In the genomic region with DNA sequence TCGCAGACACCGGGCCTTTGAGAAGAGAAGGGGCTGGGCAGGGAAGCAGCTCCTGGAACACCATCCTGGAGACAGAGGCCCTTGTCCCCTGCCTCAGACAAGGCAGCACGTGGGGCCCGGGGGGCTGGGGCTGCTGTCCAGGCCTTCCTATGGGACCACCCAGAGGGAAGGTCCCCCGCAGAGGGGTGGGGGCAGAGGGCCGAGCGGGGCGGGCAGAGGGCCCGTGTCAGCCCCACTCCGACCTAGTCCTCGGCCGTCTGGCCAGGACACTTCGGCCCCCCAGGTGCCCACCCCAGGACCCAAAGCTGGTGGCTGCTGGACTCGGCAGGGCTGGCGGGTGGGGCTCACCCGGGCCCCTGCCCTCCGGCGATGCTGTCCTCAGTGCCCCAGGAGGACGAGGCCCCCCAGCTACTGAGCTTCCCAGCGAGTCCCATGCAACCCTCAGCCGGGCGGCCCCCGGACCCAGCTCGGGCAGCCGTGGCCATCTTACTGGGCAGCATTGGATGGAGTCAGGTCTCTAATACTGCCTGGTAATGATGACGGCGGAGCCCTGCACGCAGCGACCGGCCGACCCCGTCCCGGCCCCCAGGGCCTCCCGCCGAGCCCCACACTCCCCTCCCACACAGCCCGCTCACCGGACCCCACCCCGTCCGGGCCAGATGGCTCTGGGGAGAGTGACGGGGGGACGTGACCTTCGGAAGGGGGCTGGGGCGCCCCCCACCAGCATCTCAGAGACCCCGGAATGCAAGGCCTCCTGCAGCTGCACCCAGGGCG, we compare ENCODE assay signal across 37 cellular contexts. TPM values are rescaled to one million over a fixed set of nuclear protein-coding genes. Genes with fewer than 3 reads are reported as not detected.
DNase-seq lines count a peak whose midpoint lies in the region; ATAC-seq, FAIRE-seq and TF ChIP-seq lines count a peak whose summit lies in the region.
"Had no signal": no experiment of that assay in that cellular context is flagged by ENCODE, and none has a peak within 500 bp of the region (broad histone marks: within the 10 kb centered on the region; RNA-seq: fewer than 3 reads in every experiment).

No MANE protein-coding gene starts in this region.

- H3K27ac ChIP-seq in breast epithelium, result peak overlapping the region; percentile 90 to 92
- no peak overlapping the region for H3K27ac ChIP-seq in K562 (ENCODE audit: extremely low read depth, low read depth, low read length)
- H3K27ac ChIP-seq in small intestine (ENCODE audit: low read depth in 1 of 2, low read length in 1 of 2), result peak overlapping the region in 1 of 2 donors; percentile 1
- H3K27ac ChIP-seq in osteoblast (ENCODE audit: low read depth, low read length), result no peak overlapping the region
- H3K27ac ChIP-seq: 22Rv1, esophagus muscularis mucosa, GM23248, heart right ventricle, KMS-11, neural progenitor cell had no signal

- no peaks in the 10 kb centered on the region for H3K9me3 Mint-ChIP-seq in MCF 10A (ENCODE audit: unreplicated experiment)
- H3K9me3 Mint-ChIP-seq in memory B cell, result no peaks in the 10 kb centered on the region
- H3K9me3 Mint-ChIP-seq: activated CD4-positive, alpha-beta T cell treated with anti-CD3 and anti-CD28 coated beads, Interleukin-2, amount 10 ng/mL, durations not matched to agents 24 days and 14 days; activated naive CD8-positive, alpha-beta T cell treated with anti-CD3 and anti-CD28 coated beads, Interleukin-2, amount 10 ng/mL, durations not matched to agents 7 days and 5 days; CD4-positive, CD25-positive, alpha-beta regulatory T cell; endodermal cell; neural progenitor cell; T-cell; WTC11 had no signal

- no peak overlapping the region for H3K9ac ChIP-seq in K562 (ENCODE audit: insufficient read depth in 1 of 2, low read depth in 2 of 2, low read length in 2 of 2)
- H3K9ac ChIP-seq: GM23248, KMS-11, neural progenitor cell had no signal

- H3K36me3 Mint-ChIP-seq in MCF 10A (ENCODE audit: insufficient read depth, unreplicated experiment) (no peaks in the 10 kb centered on the region), memory B cell (no peaks in the 10 kb centered on the region)
- H3K36me3 Mint-ChIP-seq: activated naive CD8-positive, alpha-beta T cell treated with anti-CD3 and anti-CD28 coated beads, Interleukin-2, amount 10 ng/mL, durations not matched to agents 7 days and 5 days; CD4-positive, CD25-positive, alpha-beta regulatory T cell; neural progenitor cell; T-cell; WTC11 had no signal

- TF ChIP-seq CTCF in breast epithelium (IDR thresholded peaks at IDR 0.05) (no peak), MCF 10A (IDR thresholded peaks at IDR 0.05; ENCODE audit: unreplicated experiment) (no peak), K562 (IDR thresholded peaks at IDR 0.05 in 2 of 3, conservative IDR thresholded peaks at IDR 0.05 in 1 of 3; ENCODE audit: insufficient read depth in 2 of 3, low read depth in 1 of 3, low read length in 3 of 3) (no peak), osteoblast (IDR thresholded peaks at IDR 0.05; ENCODE audit: extremely low read depth, low read depth, low read length) (no peak)

- no peaks in the 10 kb centered on the region for H3K27me3 Mint-ChIP-seq in MCF 10A (ENCODE audit: insufficient read depth, unreplicated experiment)
- H3K27me3 Mint-ChIP-seq in memory B cell, result peaks cover 2% of the 10 kb centered on the region
- H3K27me3 Mint-ChIP-seq: CD4-positive, CD25-positive, alpha-beta regulatory T cell had no signal

- H3K9me1 ChIP-seq in K562 (ENCODE audit: control insufficient read depth, insufficient read depth, low read length), result no peaks in the 10 kb centered on the region

- CTCF ChIA-PET in MCF 10A (lab: Yijun Ruan, JAX) (no interaction called here), K562 (lab: Yijun Ruan, JAX; ENCODE audit: low intra/inter-chr PET ratio) (no interaction called here)

- TF ChIP-seq EP300 in K562 (IDR thresholded peaks at IDR 0.05; ENCODE audit: low read length), result no peak

- no peak for DNase-seq in breast epithelium (ENCODE audit: low spot score in 2 of 2)
- no peak for DNase-seq in MCF 10A (ENCODE audit: unreplicated experiment)
- DNase-seq in K562 (ENCODE audit: extremely low read depth in 1 of 4, low spot score in 3 of 4), result no peak
- DNase-seq in memory B cell (ENCODE audit: low spot score in 2 of 2), result no peak
- DNase-seq in small intestine, result no peak
- DNase-seq in activated CD4-positive, alpha-beta T cell treated with anti-CD3 and anti-CD28 coated beads, Interleukin-2, amount 50 U/mL, for 48 hours, result no peak
- no peak for DNase-seq in osteoblast (ENCODE audit: insufficient read length, low spot score, missing footprints)
- no peak for DNase-seq in activated CD8-positive, alpha-beta memory T cell treated with anti-CD3 and anti-CD28 coated beads, Interleukin-2, amount 50 U/mL, for 4 hours
- DNase-seq: activated CD4-positive, alpha-beta T cell treated with anti-CD3 and anti-CD28 coated beads, Interleukin-2, amount 10 ng/mL, durations not matched to agents 24 days and 14 days; activated effector memory CD4-positive, alpha-beta T cell treated with anti-CD3 and anti-CD28 coated beads, Interleukin-2, amount 50 U/mL, for 16 hours; activated naive CD8-positive, alpha-beta T cell treated with anti-CD3 and anti-CD28 coated beads, Interleukin-2, amount 10 ng/mL, durations not matched to agents 7 days and 5 days; activated T-cell treated with anti-CD3 and anti-CD28 coated beads, Interleukin-2, amount 50 U/mL, for 1 hour; CD4-positive, CD25-positive, alpha-beta regulatory T cell; central memory CD4-positive, alpha-beta T cell; foreskin keratinocyte; GM23248; MM.1S; NCI-H1930; NCI-H2171 treated with DMSO at 0.1 percent for 48 hours; NCI-H510A treated with DMSO at 0.1 percent for 48 hours; stimulated activated CD4-positive, alpha-beta T cell treated with anti-CD3 and anti-CD28 coated beads, Interleukin-15, amount 100 ng/mL, for 24 hours; stimulated activated CD4-positive, alpha-beta T cell treated with anti-CD3 and anti-CD28 coated beads, Interleukin-4, amount 100 ng/mL, for 4 hours; substantia nigra; T-cell had no signal

- H3K4me1 ChIP-seq in breast epithelium (peaks cover 4 to 11% of the 10 kb centered on the region in 2 donors), K562 (replicated peaks in 1 of 2; ENCODE audit: control insufficient read depth in 2 of 2, insufficient read depth in 2 of 2, low read length in 2 of 2) (peaks cover 0 to 93% of the 10 kb centered on the region in 2 experiments; a peak in 2 of 5 replicates), small intestine (ENCODE audit: control insufficient read depth in 2 of 2, insufficient read depth in 1 of 2, low read depth in 1 of 2, low read length in 1 of 2) (peaks cover 0 to 2% of the 10 kb centered on the region in 2 donors), osteoblast (ENCODE audit: insufficient read depth, low read length) (no peaks in the 10 kb centered on the region)

- BruUV-seq in MCF 10A (replicated peaks; lab: Mats Ljungman, UMichigan), result no TSS peak
- BruUV-seq in K562 (replicated peaks; lab: Mats Ljungman, UMichigan), result no TSS peak

- H3K4me3 Mint-ChIP-seq in MCF 10A (ENCODE audit: unreplicated experiment) (no peak overlapping the region), memory B cell (peak overlapping the region; percentile 27)
- H3K4me3 Mint-ChIP-seq: activated CD4-positive, alpha-beta T cell treated with anti-CD3 and anti-CD28 coated beads, Interleukin-2, amount 10 ng/mL, durations not matched to agents 24 days and 14 days; activated naive CD8-positive, alpha-beta T cell treated with anti-CD3 and anti-CD28 coated beads, Interleukin-2, amount 10 ng/mL, durations not matched to agents 7 days and 5 days; CD4-positive, CD25-positive, alpha-beta regulatory T cell; endodermal cell; neural progenitor cell; T-cell; WTC11 had no signal

- TF ChIP-seq POLR2A in breast epithelium (IDR thresholded peaks at IDR 0.05) (no peak), K562 (conservative IDR thresholded peaks at IDR 0.05) (no peak)

- H4K20me1 ChIP-seq in K562 (replicated peaks; ENCODE audit: control insufficient read depth, insufficient read depth, low read length) (peaks cover 6% of the 10 kb centered on the region; the same call in 1 of the 2 replicates), osteoblast (ENCODE audit: insufficient read depth, low read length) (no peaks in the 10 kb centered on the region)

- H3K4me2 ChIP-seq in K562 (ENCODE audit: insufficient read depth, low read length) (no peak overlapping the region), osteoblast (ENCODE audit: insufficient read depth, low read length) (no peak overlapping the region)
- H3K4me2 ChIP-seq: KMS-11, neural progenitor cell had no signal

- H3K4me1 Mint-ChIP-seq in MCF 10A (ENCODE audit: insufficient read depth, unreplicated experiment), result no peaks in the 10 kb centered on the region
- peaks cover 17% of the 10 kb centered on the region for H3K4me1 Mint-ChIP-seq in memory B cell

- POLR2A ChIA-PET in MCF 10A (lab: Yijun Ruan, JAX) (no interaction called here), K562 (lab: Yijun Ruan, JAX) (no interaction called here)

- peaks cover 0 to 17% of the 10 kb centered on the region in 2 donors for H3K27me3 ChIP-seq in breast epithelium
- H3K27me3 ChIP-seq in K562 (ENCODE audit: control insufficient read depth in 2 of 2, insufficient read depth in 2 of 2, low read length in 2 of 2), result peaks cover 74 to 95% of the 10 kb centered on the region in 2 experiments
- H3K27me3 ChIP-seq in small intestine (ENCODE audit: control insufficient read depth in 2 of 2, insufficient read depth in 2 of 2, low read length in 2 of 2), result no peaks in the 10 kb centered on the region
- H3K27me3 ChIP-seq in osteoblast (ENCODE audit: insufficient read depth, low read length), result peaks cover 13% of the 10 kb centered on the region
- H3K27me3 ChIP-seq: foreskin keratinocyte had no signal

- H3K4me3 ChIP-seq in breast epithelium (peak overlapping the region in 2 of 3 donors; percentile 62 to 63), K562 (no peak overlapping the region), small intestine (ENCODE audit: low read depth in 1 of 2, low read length in 2 of 2) (peak overlapping the region; percentile 17 to 75), osteoblast (ENCODE audit: insufficient read depth, low read length) (no peak overlapping the region)
- H3K4me3 ChIP-seq: esophagus muscularis mucosa, GM23248, heart right ventricle, lung, neural progenitor cell had no signal

- ATAC-seq in K562, result no peak
- no peak for ATAC-seq in memory B cell (ENCODE audit: low read depth)
- ATAC-seq: foreskin keratinocyte, T-cell, WTC11 had no signal

- H3K27ac Mint-ChIP-seq in MCF 10A (ENCODE audit: low read depth, unreplicated experiment) (no peak overlapping the region), memory B cell (no peak overlapping the region)
- H3K27ac Mint-ChIP-seq: activated CD4-positive, alpha-beta T cell treated with anti-CD3 and anti-CD28 coated beads, Interleukin-2, amount 10 ng/mL, durations not matched to agents 24 days and 14 days; activated naive CD8-positive, alpha-beta T cell treated with anti-CD3 and anti-CD28 coated beads, Interleukin-2, amount 10 ng/mL, durations not matched to agents 7 days and 5 days; CD4-positive, CD25-positive, alpha-beta regulatory T cell; endodermal cell; neural progenitor cell; T-cell; WTC11 had no signal

- H3K36me3 ChIP-seq in breast epithelium (no peaks in the 10 kb centered on the region), K562 (ENCODE audit: control insufficient read depth, insufficient read depth, low read length) (no peaks in the 10 kb centered on the region), small intestine (ENCODE audit: control insufficient read depth in 2 of 2, insufficient read depth in 2 of 2, low read length in 2 of 2) (no peaks in the 10 kb centered on the region), osteoblast (ENCODE audit: insufficient read depth, low read length) (no peaks in the 10 kb centered on the region)
- H3K36me3 ChIP-seq: esophagus muscularis mucosa, heart right ventricle, neural progenitor cell had no signal

- FAIRE-seq in K562 (lab: Jason Lieb, UNC) (no peak), small intestine (lab: Jason Lieb, UNC) (no peak)
- FAIRE-seq: astrocyte, D721Med had no signal

- in situ Hi-C loops in K562 (cut with MboI), result no loop called here

- no peak overlapping the region for H2AFZ ChIP-seq in K562 (ENCODE audit: low read depth, low read length)
- H2AFZ ChIP-seq in osteoblast (ENCODE audit: low read length), result no peak overlapping the region
- H2AFZ ChIP-seq: GM23248, neural progenitor cell had no signal

- H3K9me3 ChIP-seq in breast epithelium (no peaks in the 10 kb centered on the region), K562 (replicated peaks; ENCODE audit: control insufficient read depth, insufficient read depth, low read depth, low read length) (no peaks in the 10 kb centered on the region), small intestine (ENCODE audit: control insufficient read depth, low read depth) (no peaks in the 10 kb centered on the region), osteoblast (ENCODE audit: low read depth, low read length) (no peaks in the 10 kb centered on the region)
- H3K9me3 ChIP-seq: esophagus muscularis mucosa, heart right ventricle, upper lobe of left lung had no signal

- WGBS in K562 (ENCODE audit: insufficient coverage, low coverage, missing lambda C conversion rate), result 11% methylated on average over 32 of the region's 45 CpGs
- WGBS in small intestine, 3 donors, result 17 to 53% (median 45%) methylated on average over 35 to 45 of the region's 45 CpGs

- TF ChIP-seq RAD21 in K562 (CRISPR knock-in tag; conservative IDR thresholded peaks at IDR 0.05 in 1 of 2, IDR thresholded peaks at IDR 0.05 in 1 of 2), result no peak

- intact Hi-C loops in breast epithelium (cut with DNase I; ENCODE audit: low total_unique reads) (no loop called here), MCF 10A (cut with micrococcal nuclease) (no loop called here), K562 (cut with micrococcal nuclease) (no loop called here)

- no peaks in the 10 kb centered on the region for H3K79me2 ChIP-seq in K562 (ENCODE audit: control insufficient read depth, insufficient read depth, low read length)
- no peaks in the 10 kb centered on the region for H3K79me2 ChIP-seq in osteoblast (ENCODE audit: insufficient read depth, low read length)

RNA-seq across cellular contexts. Expression of gene TTLL10, which starts 6.9 kb away (rescaled TPM):
- total RNA-seq in breast epithelium (under 1 TPM; 0.15 to 0.33 (median 0.16) TPM), MCF 10A (2022) (not detected in 2 replicates), K562 (2014; rRNA removed) (not detected in 2 replicates), K562 (2014; rRNA removed; fragmentation: Illumina TruSeq; extraction: Trizol) (not detected in 2 replicates), K562 (2015; rRNA removed; fragmentation: Illumina TruSeq; extraction: Trizol) (not detected in 2 replicates), K562 (2021) (not detected in 2 replicates), osteoblast (not detected in 2 replicates)
- total RNA-seq in K562 (2011; cell fraction: chromatin; rRNA removed; ENCODE audit: low replicate concordance), result 0.21 TPM in 1 of 2 replicates, not detected in the other
- total RNA-seq in K562 (2011; cell fraction: nucleolus; rRNA removed), result 0.17 TPM in 1 of 2 replicates, not detected in the other
- total RNA-seq in K562 (2011; cell fraction: nucleoplasm; rRNA removed), result not detected in 2 replicates
- polyA plus RNA-seq in K562 (2011; rRNA removed) (not detected in 2 replicates), K562 (2014; fragmentation: Illumina TruSeq; extraction: Trizol) (not detected in 2 replicates), K562 (2014; fragmentation: Nextera tagmentation; extraction: Ambion mirVana) (not detected), K562 (2014; rRNA removed) (not detected in 2 replicates), small intestine (under 1 TPM in 1 of 3 donors, not detected in 2; 0.36 TPM)
- polyA plus RNA-seq in K562 (2011; cell fraction: cytosol; rRNA removed), result 0.06 TPM in 1 of 2 replicates, not detected in the other
- polyA plus RNA-seq in K562 (2011; cell fraction: nucleus; rRNA removed), result 0.07 and 0.38 TPM in 2 replicates
- 0.10 TPM in 1 of 2 replicates, not detected in the other for polyA plus RNA-seq in K562 (2012)
- polyA minus RNA-seq in K562 (2011; rRNA and poly(A)+ RNA removed), result not detected in 2 replicates
- polyA minus RNA-seq in K562 (2011; cell fraction: cytosol; rRNA and poly(A)+ RNA removed), result not detected in 2 replicates
- 0.13 TPM in 1 of 2 replicates, not detected in the other for polyA minus RNA-seq in K562 (2011; cell fraction: nucleus; rRNA and poly(A)+ RNA removed)
- total RNA-seq: activated CD4-positive, alpha-beta T cell treated with anti-CD3 and anti-CD28 coated beads, Interleukin-2, amount 10 ng/mL, durations not matched to agents 24 days and 14 days; activated CD8-positive, alpha-beta memory T cell treated with anti-CD3 and anti-CD28 coated beads for 36 hours; activated naive CD8-positive, alpha-beta T cell treated with anti-CD3 and anti-CD28 coated beads, Interleukin-2, amount 10 ng/mL, durations not matched to agents 7 days and 5 days; astrocyte; CD4-positive, CD25-positive, alpha-beta regulatory T cell; foreskin keratinocyte; GM23248; SK-MEL-5 had no signal
- polyA plus RNA-seq: CD4-positive, CD25-positive, alpha-beta regulatory T cell; GM23248 had no signal

RNA-seq across cellular contexts. Expression of gene TNFRSF18, which starts 39.6 kb away (rescaled TPM):
- total RNA-seq in breast epithelium, result 1 to 10 TPM in 2 of 3 donors, not detected in 1; 1.9 to 5.9 TPM
- not detected in 2 replicates for total RNA-seq in MCF 10A (2022)
- not detected in 2 replicates for total RNA-seq in K562 (2011; cell fraction: chromatin; rRNA removed; ENCODE audit: low replicate concordance)
- total RNA-seq in K562 (2011; cell fraction: nucleolus; rRNA removed), result 0.50 TPM in 1 of 2 replicates, not detected in the other
- total RNA-seq in K562 (2011; cell fraction: nucleoplasm; rRNA removed), result not detected in 2 replicates
- total RNA-seq in K562 (2014; rRNA removed), result not detected in 2 replicates
- not detected in 2 replicates for total RNA-seq in K562 (2014; rRNA removed; fragmentation: Illumina TruSeq; extraction: Trizol)
- not detected in 2 replicates for total RNA-seq in K562 (2015; rRNA removed; fragmentation: Illumina TruSeq; extraction: Trizol)
- total RNA-seq in K562 (2021), result 0.27 TPM in 1 of 2 replicates, not detected in the other
- polyA plus RNA-seq in K562 (2011; rRNA removed), result not detected in 2 replicates
- polyA plus RNA-seq in K562 (2011; cell fraction: cytosol; rRNA removed), result not detected in 2 replicates
- polyA plus RNA-seq in K562 (2011; cell fraction: nucleus; rRNA removed), result 0.25 and 0.26 TPM in 2 replicates
- 0.19 TPM in 1 of 2 replicates, not detected in the other for polyA plus RNA-seq in K562 (2012)
- polyA plus RNA-seq in K562 (2014; fragmentation: Illumina TruSeq; extraction: Trizol), result not detected in 2 replicates
- not detected for polyA plus RNA-seq in K562 (2014; fragmentation: Nextera tagmentation; extraction: Ambion mirVana)
- 0.24 TPM in 1 of 2 replicates, not detected in the other for polyA plus RNA-seq in K562 (2014; rRNA removed)
- polyA minus RNA-seq in K562 (2011; rRNA and poly(A)+ RNA removed), result not detected in 2 replicates
- not detected in 2 replicates for polyA minus RNA-seq in K562 (2011; cell fraction: cytosol; rRNA and poly(A)+ RNA removed)
- not detected in 2 replicates for polyA minus RNA-seq in K562 (2011; cell fraction: nucleus; rRNA and poly(A)+ RNA removed)
- 1 to 10 TPM in 2 of 3 donors, not detected in 1; 1.8 to 5.9 TPM for polyA plus RNA-seq in small intestine
- total RNA-seq in osteoblast, result 0.29 TPM in 1 of 2 replicates, not detected in the other
- total RNA-seq: GM23248, SK-MEL-5 had no signal
- polyA plus RNA-seq: GM23248 had no signal

RNA-seq across cellular contexts. Expression of gene TNFRSF4, which starts 47.1 kb away (rescaled TPM):
- total RNA-seq in breast epithelium (1 to 10 TPM in 2 of 3 donors, under 1 TPM in 1; 0.64 to 2.3 (median 1.6) TPM), MCF 10A (2022) (not detected in 2 replicates), K562 (2014; rRNA removed) (0.23 TPM in 1 of 2 replicates, not detected in the other), K562 (2014; rRNA removed; fragmentation: Illumina TruSeq; extraction: Trizol) (not detected in 2 replicates), K562 (2015; rRNA removed; fragmentation: Illumina TruSeq; extraction: Trizol) (0.07 TPM in 1 of 2 replicates, not detected in the other), K562 (2021) (0.44 and 0.47 TPM in 2 replicates), osteoblast (under 0.01 TPM in 1 of 2 replicates, not detected in the other)
- total RNA-seq in K562 (2011; cell fraction: chromatin; rRNA removed; ENCODE audit: low replicate concordance), result 0.44 TPM in 1 of 2 replicates, not detected in the other
- total RNA-seq in K562 (2011; cell fraction: nucleolus; rRNA removed), result 0.66 and 1.7 TPM in 2 replicates
- not detected in 2 replicates for total RNA-seq in K562 (2011; cell fraction: nucleoplasm; rRNA removed)
- polyA plus RNA-seq in K562 (2011; rRNA removed) (0.08 TPM in 1 of 2 replicates, not detected in the other), K562 (2014; fragmentation: Illumina TruSeq; extraction: Trizol) (not detected in 2 replicates), K562 (2014; fragmentation: Nextera tagmentation; extraction: Ambion mirVana) (not detected), K562 (2014; rRNA removed) (0.16 TPM in 1 of 2 replicates, not detected in the other), small intestine (1 to 10 TPM in 2 of 3 donors, not detected in 1; 3.1 to 3.5 TPM)
- polyA plus RNA-seq in K562 (2011; cell fraction: cytosol; rRNA removed), result 0.19 and 0.39 TPM in 2 replicates
- 0.74 and 1.3 TPM in 2 replicates for polyA plus RNA-seq in K562 (2011; cell fraction: nucleus; rRNA removed)
- 0.65 TPM in 1 of 2 replicates, not detected in the other for polyA plus RNA-seq in K562 (2012)
- polyA minus RNA-seq in K562 (2011; rRNA and poly(A)+ RNA removed), result not detected in 2 replicates
- polyA minus RNA-seq in K562 (2011; cell fraction: cytosol; rRNA and poly(A)+ RNA removed), result not detected in 2 replicates
- polyA minus RNA-seq in K562 (2011; cell fraction: nucleus; rRNA and poly(A)+ RNA removed), result 0.22 and 0.27 TPM in 2 replicates
- total RNA-seq: foreskin keratinocyte, GM23248, SK-MEL-5 had no signal
- polyA plus RNA-seq: foreskin keratinocyte, GM23248 had no signal

RNA-seq across cellular contexts. Expression of gene C1orf159, which starts 50.9 kb away (rescaled TPM):
- total RNA-seq in breast epithelium (10 to 100 TPM in 2 of 3 donors, 1 to 10 TPM in 1; 6.9 to 24.0 (median 12.5) TPM), MCF 10A (2022) (15.7 and 18.6 TPM in 2 replicates), K562 (2014; rRNA removed) (34.0 and 50.2 TPM in 2 replicates), K562 (2014; rRNA removed; fragmentation: Illumina TruSeq; extraction: Trizol) (1.0 and 1.4 TPM in 2 replicates), K562 (2015; rRNA removed; fragmentation: Illumina TruSeq; extraction: Trizol) (10.6 and 12.2 TPM in 2 replicates), K562 (2021) (42.3 and 46.4 TPM in 2 replicates), osteoblast (5.4 and 8.5 TPM in 2 replicates)
- 35.9 and 114 TPM in 2 replicates for total RNA-seq in K562 (2011; cell fraction: chromatin; rRNA removed; ENCODE audit: low replicate concordance)
- total RNA-seq in K562 (2011; cell fraction: nucleolus; rRNA removed), result 121 and 123 TPM in 2 replicates
- 60.4 and 67.1 TPM in 2 replicates for total RNA-seq in K562 (2011; cell fraction: nucleoplasm; rRNA removed)
- polyA plus RNA-seq in K562 (2011; rRNA removed) (13.2 and 23.8 TPM in 2 replicates), K562 (2014; fragmentation: Illumina TruSeq; extraction: Trizol) (6.3 and 17.8 TPM in 2 replicates), K562 (2014; fragmentation: Nextera tagmentation; extraction: Ambion mirVana) (under 1 TPM; 0.28 to 0.60 TPM), K562 (2014; rRNA removed) (52.8 and 54.9 TPM in 2 replicates), small intestine (10 to 100 TPM; 12.4 to 19.0 (median 12.7) TPM)
- 21.2 and 54.5 TPM in 2 replicates for polyA plus RNA-seq in K562 (2011; cell fraction: cytosol; rRNA removed)
- 125 and 192 TPM in 2 replicates for polyA plus RNA-seq in K562 (2011; cell fraction: nucleus; rRNA removed)
- 23.9 and 32.3 TPM in 2 replicates for polyA plus RNA-seq in K562 (2012)
- polyA minus RNA-seq in K562 (2011; rRNA and poly(A)+ RNA removed), result 3.2 and 3.9 TPM in 2 replicates
- polyA minus RNA-seq in K562 (2011; cell fraction: cytosol; rRNA and poly(A)+ RNA removed), result 12.4 and 13.6 TPM in 2 replicates
- 34.3 and 38.5 TPM in 2 replicates for polyA minus RNA-seq in K562 (2011; cell fraction: nucleus; rRNA and poly(A)+ RNA removed)

Comparison
In these comparisons a context has a peak if more than half of its experiments do, and no peak if none do; other contexts are left out.
1. H3K27ac ChIP-seq: peak in breast epithelium (2 of 2); none in K562 (single experiment) and osteoblast (single experiment).
2. H3K4me3 ChIP-seq: peak in breast epithelium (2 of 3) and small intestine (2 of 2); none in K562 (single experiment) and osteoblast (single experiment).